Comparison of ENCODE assay signal across 1 cellular context in genomic region chr1:24586970-24587820, GRCh38.
TF ChIP-seq lines count a peak whose summit lies in the region.

No MANE protein-coding gene starts in this region.

TF ChIP-seq in HepG2, 621 proteins besides CTCF, POLR2A, EP300 and RAD21 (continued from another document and continues in another):
- TF ChIP-seq ZNF710 (CRISPR knock-in tag; IDR thresholded peaks at IDR 0.05; ENCODE audit: borderline replicate concordance), result peak; percentile 34; the same call in 1 of the 2 replicates
- no peak for TF ChIP-seq ZBTB7A (CRISPR knock-in tag; IDR thresholded peaks at IDR 0.05)
- TF ChIP-seq ZFP36 (IDR thresholded peaks at IDR 0.05; ENCODE audit: borderline replicate concordance, low read depth, low read length, partially characterized antibody), result no peak
- no peak for TF ChIP-seq ZNF549 (CRISPR knock-in tag; IDR thresholded peaks at IDR 0.05)
- TF ChIP-seq TBX3 (IDR thresholded peaks at IDR 0.05; ENCODE audit: borderline replicate concordance), result no peak
- TF ChIP-seq ARNT2 (CRISPR knock-in tag; IDR thresholded peaks at IDR 0.05; ENCODE audit: low read depth), result no peak
- TF ChIP-seq ZNF234 (CRISPR knock-in tag; conservative IDR thresholded peaks at IDR 0.05), result no peak
- TF ChIP-seq FIP1L1 (IDR thresholded peaks at IDR 0.05; ENCODE audit: borderline replicate concordance, insufficient read depth, low read depth, low read length), result no peak
- TF ChIP-seq ZNF317 (CRISPR knock-in tag; IDR thresholded peaks at IDR 0.05), result no peak
- TF ChIP-seq RFX1 (IDR thresholded peaks at IDR 0.05), result no peak
- no peak for TF ChIP-seq NBN (conservative IDR thresholded peaks at IDR 0.05)
- TF ChIP-seq ZNF562 (CRISPR knock-in tag; IDR thresholded peaks at IDR 0.05; ENCODE audit: borderline replicate concordance), result no peak
- TF ChIP-seq KLF15 (CRISPR knock-in tag; IDR thresholded peaks at IDR 0.05; ENCODE audit: borderline replicate concordance), result no peak
- TF ChIP-seq ZNF781 (CRISPR knock-in tag; IDR thresholded peaks at IDR 0.05; ENCODE audit: borderline replicate concordance, not compliant biosample characterization), result no peak
- TF ChIP-seq ZFP90 (CRISPR knock-in tag; IDR thresholded peaks at IDR 0.05; ENCODE audit: borderline replicate concordance), result no peak
- no peak for TF ChIP-seq RFX5 (IDR thresholded peaks at IDR 0.05; ENCODE audit: low read depth, low read length)
- TF ChIP-seq SMARCC2 (IDR thresholded peaks at IDR 0.05), result no peak
- no peak for TF ChIP-seq HNRNPH1 (optimal IDR thresholded peaks at IDR 0.05; ENCODE audit: low read depth, low read length)
- no peak for TF ChIP-seq ZBED4 (CRISPR knock-in tag; IDR thresholded peaks at IDR 0.05; ENCODE audit: borderline replicate concordance)
- 0 out of 2 replicates have a peak, but pooled peaks have one; percentile 19 for TF ChIP-seq HMG20B (CRISPR knock-in tag; conservative IDR thresholded peaks at IDR 0.05)
- TF ChIP-seq HOMEZ (CRISPR knock-in tag; IDR thresholded peaks at IDR 0.05; ENCODE audit: low read depth), result no peak
- no peak for TF ChIP-seq ZNF407 (CRISPR knock-in tag; IDR thresholded peaks at IDR 0.05; ENCODE audit: not compliant biosample characterization)
- no peak for TF ChIP-seq LCORL (IDR thresholded peaks at IDR 0.05)
- no peak for TF ChIP-seq LCORL (CRISPR knock-in tag; IDR thresholded peaks at IDR 0.05)
- TF ChIP-seq ZNF558 (CRISPR knock-in tag; IDR thresholded peaks at IDR 0.05; ENCODE audit: borderline replicate concordance), result no peak
- no peak for TF ChIP-seq SSRP1 (CRISPR knock-in tag; IDR thresholded peaks at IDR 0.05)
- TF ChIP-seq ATF3 (CRISPR knock-in tag; IDR thresholded peaks at IDR 0.05), result no peak
- TF ChIP-seq HNF4G (IDR thresholded peaks at IDR 0.05; ENCODE audit: borderline replicate concordance, low read depth, low read length), result peak; percentile 17; the same call in 1 of the 2 replicates
- TF ChIP-seq HNF4G (CRISPR knock-in tag; IDR thresholded peaks at IDR 0.05; ENCODE audit: borderline replicate concordance, low read depth), result no peak
- no peak for TF ChIP-seq ZNF615 (CRISPR knock-in tag; IDR thresholded peaks at IDR 0.05; ENCODE audit: borderline replicate concordance)
- TF ChIP-seq ZBTB49 (CRISPR knock-in tag; IDR thresholded peaks at IDR 0.05; ENCODE audit: borderline replicate concordance), result no peak
- 0 out of 2 replicates have a peak, but pooled peaks have one; percentile 31 for TF ChIP-seq RCOR2 (CRISPR knock-in tag; IDR thresholded peaks at IDR 0.05)
- no peak for TF ChIP-seq KDM5B (CRISPR knock-in tag; IDR thresholded peaks at IDR 0.05; ENCODE audit: borderline replicate concordance)
- TF ChIP-seq PATZ1 (CRISPR knock-in tag; IDR thresholded peaks at IDR 0.05), result 0 out of 2 replicates have a peak, but pooled peaks have one; percentile 39
- TF ChIP-seq E2F5 (CRISPR knock-in tag; conservative IDR thresholded peaks at IDR 0.05), result no peak
- TF ChIP-seq NCOA5 (CRISPR knock-in tag; IDR thresholded peaks at IDR 0.05), result no peak
- no peak for TF ChIP-seq ZNF253 (CRISPR knock-in tag; IDR thresholded peaks at IDR 0.05; ENCODE audit: borderline replicate concordance)
- no peak for TF ChIP-seq ATRX (CRISPR knock-in tag; IDR thresholded peaks at IDR 0.05; ENCODE audit: borderline replicate concordance)
- peak; percentile 11; the same call in 1 of the 2 replicates for TF ChIP-seq RARA (CRISPR knock-in tag; IDR thresholded peaks at IDR 0.05)
- peak; percentile 80 for TF ChIP-seq SMC3 (IDR thresholded peaks at IDR 0.05; ENCODE audit: low read length)
